Comparison of ENCODE assay signal across 12 cellular contexts in genomic region chr2:120934891-120935338, GRCh38.
DNase-seq lines count a peak whose midpoint lies in the region; ATAC-seq lines count a peak whose summit lies in the region.
"Had no signal": no experiment of that assay in that cellular context is flagged by ENCODE, and none has a peak within 500 bp of the region (broad histone marks: within the 10 kb centered on the region; RNA-seq: fewer than 3 reads in every experiment).

No MANE protein-coding gene starts in this region.

- H2AFZ ChIP-seq in ACC112 (ENCODE audit: low read length, unreplicated experiment) = no peak overlapping the region

- H3K4me3 ChIP-seq in ACC112 (ENCODE audit: low read depth, low read length) = peak overlapping the region; percentile 62
- no peak overlapping the region for H3K4me3 ChIP-seq in MG63
- H3K4me3 ChIP-seq in muscle layer of duodenum (ENCODE audit: low read depth in 1 of 2, low read length in 2 of 2) = no peak overlapping the region
- H3K4me3 ChIP-seq: body of pancreas, tibial nerve had no signal

- no peaks in the 10 kb centered on the region for H3K27me3 ChIP-seq in ACC112 (ENCODE audit: insufficient read depth, low read length)
- no peaks in the 10 kb centered on the region for H3K27me3 ChIP-seq in MG63
- H3K27me3 ChIP-seq in muscle layer of duodenum (ENCODE audit: low read depth, low read length) = peaks cover 4% of the 10 kb centered on the region
- H3K27me3 ChIP-seq: body of pancreas, neutrophil, tibial nerve had no signal

- no peaks in the 10 kb centered on the region for H3K9me3 ChIP-seq in MG63
- H3K9me3 ChIP-seq in muscle layer of duodenum (ENCODE audit: control insufficient read depth in 1 of 2, low read length in 2 of 2) = no peaks in the 10 kb centered on the region
- H3K9me3 ChIP-seq: body of pancreas, neutrophil had no signal

- H3K27ac ChIP-seq in ACC112 (ENCODE audit: low read depth, low read length) (peak overlapping the region; percentile 91), muscle layer of duodenum (ENCODE audit: low read length) (peak overlapping the region; percentile 33), caudate nucleus (ENCODE audit: low read depth, low read length) (no peak overlapping the region)
- H3K27ac ChIP-seq: body of pancreas, neutrophil had no signal

- H3K36me3 ChIP-seq in ACC112 (ENCODE audit: insufficient read depth, low read length) = peaks cover 8% of the 10 kb centered on the region; the same call in 1 of the 2 replicates
- H3K36me3 ChIP-seq in MG63 = peaks cover 2% of the 10 kb centered on the region; the same call in 1 of the 2 replicates
- no peaks in the 10 kb centered on the region for H3K36me3 ChIP-seq in muscle layer of duodenum (ENCODE audit: control insufficient read depth in 1 of 2, insufficient read depth in 2 of 2, low read length in 2 of 2)
- H3K36me3 ChIP-seq: neutrophil had no signal

- H3K4me1 ChIP-seq in ACC112 (ENCODE audit: control insufficient read depth, insufficient read depth, low read length, unreplicated experiment) = peaks cover 84% of the 10 kb centered on the region
- peaks cover 28 to 48% of the 10 kb centered on the region in 2 donors for H3K4me1 ChIP-seq in muscle layer of duodenum (ENCODE audit: control insufficient read depth in 1 of 2, insufficient read depth in 2 of 2, low read length in 2 of 2)

- ATAC-seq in GM19324 (IDR thresholded peaks at IDR 0.05; ENCODE audit: low FRiP score, unreplicated experiment) (no peak), HG02763 (IDR thresholded peaks at IDR 0.05; ENCODE audit: unreplicated experiment) (no peak)

- no peaks in the 10 kb centered on the region for H3K79me2 ChIP-seq in ACC112 (ENCODE audit: control insufficient read depth, insufficient read depth, low read length, unreplicated experiment)

- DNase-seq in MG63 (peak; percentile 90), epidermal melanocyte (ENCODE audit: insufficient read length, low spot score) (peak; percentile 72), caudate nucleus (lab: John Stamatoyannopoulos, UW) (no peak), NCI-H1694 (lab: John Stamatoyannopoulos, UW) (no peak)
- DNase-seq: COR-L47 had no signal

Comparison
In these comparisons a context has a peak if more than half of its experiments do, and no peak if none do; other contexts are left out.
1. DNase-seq: peak in MG63 (single experiment) and epidermal melanocyte (single experiment); none in caudate nucleus (0 of 61) and NCI-H1694 (single experiment).